In genomic region chr9:112326194-112326593, GRCh38 we compare ENCODE assay signal across 1 cellular context.
TF ChIP-seq lines count a peak whose summit lies in the region.

No MANE protein-coding gene starts in this region.

TF ChIP-seq in HepG2, 621 proteins besides CTCF, POLR2A, EP300 and RAD21:
- TF ChIP-seq SOX6 (IDR thresholded peaks at IDR 0.05): no peak
- no peak for TF ChIP-seq SOX6 (CRISPR knock-in tag; IDR thresholded peaks at IDR 0.05)
- TF ChIP-seq MBNL3 (CRISPR knock-in tag; conservative IDR thresholded peaks at IDR 0.05): no peak
